In the genomic region with DNA sequence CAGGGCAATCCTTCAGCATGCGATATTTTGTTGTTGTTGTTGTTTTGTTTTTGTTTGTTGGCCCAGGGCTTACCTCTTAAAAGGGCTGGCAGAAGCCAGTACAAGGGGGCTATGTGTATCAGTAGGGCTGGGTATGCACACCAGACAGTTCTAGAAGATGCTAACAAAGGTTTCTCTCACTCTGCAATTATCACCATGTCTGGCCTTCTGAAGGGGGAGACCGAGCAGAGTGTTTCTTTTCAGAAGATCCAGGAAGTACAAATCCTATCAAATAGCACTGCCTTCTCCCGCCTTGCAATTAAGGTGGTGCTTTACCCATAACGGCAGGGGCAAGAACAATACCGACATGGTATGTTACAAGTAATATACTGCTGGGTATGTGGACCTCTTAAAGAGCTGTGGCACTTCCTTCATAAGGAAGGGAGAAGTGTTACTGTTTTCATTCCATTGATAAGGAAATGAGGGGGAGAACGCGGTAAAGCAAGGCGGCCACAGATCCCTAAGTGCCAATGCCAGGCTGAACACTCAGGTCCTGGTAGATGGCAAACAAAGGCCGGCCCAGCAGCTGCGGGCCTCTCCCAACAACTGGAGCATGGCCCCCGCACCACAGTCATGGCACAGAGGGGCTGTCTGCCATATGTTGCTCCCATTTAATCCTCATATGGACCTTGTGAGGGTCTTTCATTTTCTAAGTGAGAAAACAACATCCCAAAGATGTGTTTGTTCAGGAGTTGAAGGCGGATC, we compare ENCODE assay signal across 21 cellular contexts. TPM values are rescaled to one million over a fixed set of nuclear protein-coding genes. Genes with fewer than 3 reads are reported as not detected.
DNase-seq lines count a peak whose midpoint lies in the region; ATAC-seq and TF ChIP-seq lines count a peak whose summit lies in the region.
"Had no signal": no experiment of that assay in that cellular context is flagged by ENCODE, and none has a peak within 500 bp of the region (broad histone marks: within the 10 kb centered on the region; RNA-seq: fewer than 3 reads in every experiment).

No MANE protein-coding gene starts in this region.

- no peaks in the 10 kb centered on the region for H3K9me3 ChIP-seq in tibial artery
- H3K9me3 ChIP-seq: SJCRH30, suprapubic skin had no signal

- H3K27ac ChIP-seq in dorsolateral prefrontal cortex: peak overlapping the region; percentile 58 to 100 (median 96)
- H3K27ac ChIP-seq in tibial artery: peak overlapping the region; percentile 79 to 86
- H3K27ac ChIP-seq: SJCRH30, suprapubic skin had no signal

- H3K36me3 Mint-ChIP-seq in nephron progenitor cell (ENCODE audit: low read depth): peaks cover 27% of the 10 kb centered on the region
- H3K36me3 Mint-ChIP-seq: activated naive CD4-positive, alpha-beta T cell treated with anti-CD3 and anti-CD28 coated beads, Interleukin-2, amount 50 U/mL, for 24 hours had no signal

- H3K27me3 ChIP-seq in dorsolateral prefrontal cortex (no peaks in the 10 kb centered on the region), tibial artery (no peaks in the 10 kb centered on the region)
- H3K27me3 ChIP-seq: MG63, SJCRH30, suprapubic skin had no signal

- peaks cover 38% of the 10 kb centered on the region for H3K4me1 Mint-ChIP-seq in nephron progenitor cell

- peaks cover 5 to 30% (median 19%) of the 10 kb centered on the region in 3 donors for H3K36me3 ChIP-seq in tibial artery
- H3K36me3 ChIP-seq: SJCRH30 had no signal

- ATAC-seq in HG02870 (IDR thresholded peaks at IDR 0.05; ENCODE audit: unreplicated experiment): no peak

- intact Hi-C loops in dorsolateral prefrontal cortex (cut with DNase I) (loop anchor here (5.0 to 10.0 kb wide), 4 partner anchors 97 to 300 kb away; no protein-coding TSS in a partner anchor), tibial artery (cut with DNase I; ENCODE audit: low total_unique reads) (loop anchor here (5.0 kb wide), 2 partner anchors 65 to 95 kb away; partner anchors contain the start of gene DCP1B)

- DNase-seq in DMS153 treated with DMSO at 0.1 percent for 48 hours (lab: John Stamatoyannopoulos, UW; ENCODE audit: unreplicated experiment): peak; percentile 2
- no peak for DNase-seq in DMS153 (lab: John Stamatoyannopoulos, UW)
- DNase-seq in dorsolateral prefrontal cortex: no peak
- DNase-seq in nephron progenitor cell: no peak
- DNase-seq in tibial artery: peak in 1 of 2 donors; percentile 61
- no peak for DNase-seq in GM13977 (ENCODE audit: low spot score)
- DNase-seq in germinal center (ENCODE audit: low spot score): no peak
- DNase-seq: 8988T; CD4-positive, alpha-beta memory T cell; DND-41; MG63; naive B cell; NCI-H2029; NCI-H524 treated with DMSO at 0.1 percent for 48 hours; OCI-M1; retina; SJCRH30; T-helper 9 cell had no signal

- peaks cover 5% of the 10 kb centered on the region for H3K27me3 Mint-ChIP-seq in nephron progenitor cell (ENCODE audit: low read depth, poor library complexity)
- H3K27me3 Mint-ChIP-seq: activated naive CD4-positive, alpha-beta T cell treated with anti-CD3 and anti-CD28 coated beads, Interleukin-2, amount 50 U/mL, for 24 hours; CD4-positive, alpha-beta memory T cell; naive B cell had no signal

- peak overlapping the region; percentile 58 for H3K27ac Mint-ChIP-seq in nephron progenitor cell
- H3K27ac Mint-ChIP-seq: activated naive CD4-positive, alpha-beta T cell treated with anti-CD3 and anti-CD28 coated beads, Interleukin-2, amount 50 U/mL, for 24 hours; CD4-positive, alpha-beta memory T cell; naive B cell had no signal

- no peak for TF ChIP-seq CTCF in dorsolateral prefrontal cortex (IDR thresholded peaks at IDR 0.05 in 54 of 56, conservative IDR thresholded peaks at IDR 0.05 in 2 of 56; ENCODE audit: low read depth in 1 of 56, partially characterized antibody in 56 of 56)
- TF ChIP-seq CTCF in nephron progenitor cell (IDR thresholded peaks at IDR 0.05): no peak
- no peak for TF ChIP-seq CTCF in tibial artery (IDR thresholded peaks at IDR 0.05)
- TF ChIP-seq CTCF in GM13977 (IDR thresholded peaks at IDR 0.05; ENCODE audit: extremely low read depth, insufficient read depth, missing control alignments): no peak

- no peak overlapping the region for H3K4me3 ChIP-seq in dorsolateral prefrontal cortex
- H3K4me3 ChIP-seq in tibial artery: no peak overlapping the region
- H3K4me3 ChIP-seq: MG63, SJCRH30, suprapubic skin had no signal

- in situ Hi-C loops in GM13977 (cut with MboI; ENCODE audit: low pct_unique_long_range_greater_than_20kb, low sequenced_read_pairs, unreplicated experiment): loop anchor here (5.0 to 10.0 kb wide), 2 partner anchors 145 to 283 kb away; no protein-coding TSS in a partner anchor

- peaks cover under 1% of the 10 kb centered on the region for H3K9me3 Mint-ChIP-seq in nephron progenitor cell
- H3K9me3 Mint-ChIP-seq: activated naive CD4-positive, alpha-beta T cell treated with anti-CD3 and anti-CD28 coated beads, Interleukin-2, amount 50 U/mL, for 24 hours; CD4-positive, alpha-beta memory T cell; naive B cell had no signal

- peaks cover 0 to 60% (median 41%) of the 10 kb centered on the region in 4 donors for H3K4me1 ChIP-seq in tibial artery

- no peak overlapping the region for H3K4me3 Mint-ChIP-seq in nephron progenitor cell
- H3K4me3 Mint-ChIP-seq: activated naive CD4-positive, alpha-beta T cell treated with anti-CD3 and anti-CD28 coated beads, Interleukin-2, amount 50 U/mL, for 24 hours; CD4-positive, alpha-beta memory T cell; naive B cell had no signal

RNA-seq across cellular contexts. Expression of gene CACNA2D4, which starts 19.2 kb away (rescaled TPM):
- 1 to 10 TPM in 103 of 120 experiments, under 1 TPM in 17; 0.33 to 5.7 (median 2.1) TPM for total RNA-seq in dorsolateral prefrontal cortex
